Comparison of ENCODE assay signal across 18 cellular contexts in the genomic region with DNA sequence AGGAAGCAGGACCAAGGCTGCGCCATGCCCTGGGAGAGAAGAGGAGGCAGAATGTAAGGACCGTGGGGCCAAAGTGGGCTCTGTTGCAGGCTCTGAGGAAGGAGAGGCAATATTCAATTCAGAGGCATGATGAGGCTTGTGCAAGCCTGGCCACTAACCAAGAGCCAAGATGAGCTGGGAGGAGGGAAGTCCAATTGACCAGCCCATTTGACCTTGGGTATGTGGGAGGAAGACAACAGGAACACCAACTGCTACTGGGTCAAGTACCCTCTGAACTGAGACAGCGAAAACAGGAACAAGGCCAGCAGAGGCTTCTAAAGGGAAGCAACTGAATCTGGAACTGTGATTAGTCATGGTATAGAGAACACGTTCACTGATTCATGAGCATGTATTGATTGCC.
A peak's percentile ranks its signal among the peaks of the same experiment; 100 is the strongest.
DNase-seq lines count a peak whose midpoint lies in the region; ATAC-seq, FAIRE-seq and TF ChIP-seq lines count a peak whose summit lies in the region.
"Had no signal": no experiment of that assay in that cellular context is flagged by ENCODE, and none has a peak within 500 bp of the region (broad histone marks: within the 10 kb centered on the region; RNA-seq: fewer than 3 reads in every experiment).

No MANE protein-coding gene starts in this region.

- POLR2A ChIA-PET in activated CD4-positive, alpha-beta memory T cell treated with anti-CD3 and anti-CD28 coated beads for 36 hours (lab: Charles Lee): no interaction called here

- FAIRE-seq in pancreas (lab: Jason Lieb, UNC): no peak
- FAIRE-seq: endothelial cell of umbilical vein, frontal cortex had no signal

- H3K9me3 ChIP-seq in right atrium auricular region (no peaks in the 10 kb centered on the region), pancreas (no peaks in the 10 kb centered on the region)

- H3K27me3 Mint-ChIP-seq in activated CD4-positive, alpha-beta memory T cell treated with anti-CD3 and anti-CD28 coated beads for 36 hours: no peaks in the 10 kb centered on the region
- no peaks in the 10 kb centered on the region for H3K27me3 Mint-ChIP-seq in HFFc6 (ENCODE audit: insufficient read depth)
- H3K27me3 Mint-ChIP-seq: activated CD8-positive, alpha-beta memory T cell treated with anti-CD3 and anti-CD28 coated beads, Interleukin-2, amount 10 ng/mL, durations not matched to agents 7 days and 5 days had no signal

- ATAC-seq in Right ventricle myocardium inferior: peak; percentile 74
- peak; percentile 68 to 83 for ATAC-seq in left cardiac atrium
- ATAC-seq in pancreas: peak in 3 of 4 donors; percentile 30 to 81 (median 69)
- ATAC-seq in GM19328 (IDR thresholded peaks at IDR 0.05; ENCODE audit: unreplicated experiment): no peak
- ATAC-seq: activated CD4-positive, CD25-positive, alpha-beta regulatory T cell treated with anti-CD3 and anti-CD28 coated beads, Interleukin-2, amount 50 U/mL, for 24 hours; activated CD8-positive, alpha-beta memory T cell treated with anti-CD3 and anti-CD28 coated beads, Interleukin-2, amount 10 ng/mL, durations not matched to agents 7 days and 5 days; GM23338 had no signal

- no peaks in the 10 kb centered on the region for H3K9me3 Mint-ChIP-seq in activated CD4-positive, alpha-beta memory T cell treated with anti-CD3 and anti-CD28 coated beads for 36 hours
- peaks cover 21% of the 10 kb centered on the region for H3K9me3 Mint-ChIP-seq in HFFc6
- H3K9me3 Mint-ChIP-seq: GM23338; T-helper 1 cell treated with Interleukin-12 subunit alpha and Interleukin-12 subunit beta and Interleukin-4 antibody, amounts not matched to agents 30 μg/mL and 1 μg/mL, for 36 hours had no signal

- H3K36me3 ChIP-seq in right atrium auricular region (no peaks in the 10 kb centered on the region), pancreas (no peaks in the 10 kb centered on the region)

- H3K4me1 Mint-ChIP-seq in activated CD4-positive, alpha-beta memory T cell treated with anti-CD3 and anti-CD28 coated beads for 36 hours (ENCODE audit: low read depth): no peaks in the 10 kb centered on the region
- H3K4me1 Mint-ChIP-seq in HFFc6 (ENCODE audit: low read depth): no peaks in the 10 kb centered on the region
- H3K4me1 Mint-ChIP-seq: activated CD8-positive, alpha-beta memory T cell treated with anti-CD3 and anti-CD28 coated beads, Interleukin-2, amount 10 ng/mL, durations not matched to agents 7 days and 5 days; GM23338 had no signal

- intact Hi-C loops in Right ventricle myocardium inferior (cut with DNase I): no loop called here
- intact Hi-C loops in left cardiac atrium (cut with DNase I): no loop called here
- intact Hi-C loops in pancreas (cut with DNase I): no loop called here
- intact Hi-C loops in activated CD4-positive, alpha-beta memory T cell treated with anti-CD3 and anti-CD28 coated beads for 36 hours (cut with micrococcal nuclease): no loop called here

- no peak overlapping the region for H3K4me3 Mint-ChIP-seq in activated CD4-positive, alpha-beta memory T cell treated with anti-CD3 and anti-CD28 coated beads for 36 hours
- no peak overlapping the region for H3K4me3 Mint-ChIP-seq in HFFc6
- H3K4me3 Mint-ChIP-seq: activated CD8-positive, alpha-beta memory T cell treated with anti-CD3 and anti-CD28 coated beads, Interleukin-2, amount 10 ng/mL, durations not matched to agents 7 days and 5 days; GM23338; T-helper 1 cell treated with Interleukin-12 subunit alpha and Interleukin-12 subunit beta and Interleukin-4 antibody, amounts not matched to agents 30 μg/mL and 1 μg/mL, for 36 hours had no signal

- no peak overlapping the region for H3K27ac Mint-ChIP-seq in activated CD4-positive, alpha-beta memory T cell treated with anti-CD3 and anti-CD28 coated beads for 36 hours
- no peak overlapping the region for H3K27ac Mint-ChIP-seq in HFFc6
- H3K27ac Mint-ChIP-seq: activated CD8-positive, alpha-beta memory T cell treated with anti-CD3 and anti-CD28 coated beads, Interleukin-2, amount 10 ng/mL, durations not matched to agents 7 days and 5 days; GM23338; T-helper 1 cell treated with Interleukin-12 subunit alpha and Interleukin-12 subunit beta and Interleukin-4 antibody, amounts not matched to agents 30 μg/mL and 1 μg/mL, for 36 hours had no signal

- peaks cover 0 to 3% of the 10 kb centered on the region in 2 donors for H3K4me1 ChIP-seq in right atrium auricular region
- no peaks in the 10 kb centered on the region for H3K4me1 ChIP-seq in pancreas

- DNase-seq in Right ventricle myocardium inferior (ENCODE audit: missing footprints) (no peak), right atrium auricular region (ENCODE audit: low spot score) (no peak), left cardiac atrium (no peak), pancreas (peak in 1 of 6 donors; percentile 38), HFFc6 (no peak)
- DNase-seq in activated CD4-positive, alpha-beta memory T cell treated with anti-CD3 and anti-CD28 coated beads for 36 hours: no peak
- no peak for DNase-seq in stimulated activated CD8-positive, alpha-beta memory T cell treated with anti-CD3 and anti-CD28 coated beads, Interleukin-4, amount 100 ng/mL, for 48 hours
- DNase-seq: 8988T; activated CD8-positive, alpha-beta memory T cell treated with anti-CD3 and anti-CD28 coated beads, Interleukin-2, amount 10 ng/mL, durations not matched to agents 7 days and 5 days; activated gamma-delta T cell; DMS79 treated with DMSO at 0.1 percent for 48 hours; NCI-H187 had no signal

- H3K27ac ChIP-seq in right atrium auricular region (no peak overlapping the region), pancreas (no peak overlapping the region)

- 73 to 75% methylated on average over 4 of the region's 4 CpGs for WGBS in pancreas, 2 donors

- H3K4me3 ChIP-seq in right atrium auricular region (no peak overlapping the region), pancreas (no peak overlapping the region)
- H3K4me3 ChIP-seq: GM23338 had no signal

- H3K27me3 ChIP-seq in right atrium auricular region (no peaks in the 10 kb centered on the region), pancreas (no peaks in the 10 kb centered on the region)

- H3K36me3 Mint-ChIP-seq in activated CD4-positive, alpha-beta memory T cell treated with anti-CD3 and anti-CD28 coated beads for 36 hours: no peaks in the 10 kb centered on the region
- no peaks in the 10 kb centered on the region for H3K36me3 Mint-ChIP-seq in HFFc6 (ENCODE audit: low read depth)
- H3K36me3 Mint-ChIP-seq: activated CD8-positive, alpha-beta memory T cell treated with anti-CD3 and anti-CD28 coated beads, Interleukin-2, amount 10 ng/mL, durations not matched to agents 7 days and 5 days had no signal

- TF ChIP-seq CTCF in right atrium auricular region (IDR thresholded peaks at IDR 0.05) (no peak), pancreas (IDR thresholded peaks at IDR 0.05) (no peak), HFFc6 (IDR thresholded peaks at IDR 0.05) (no peak)

- CTCF ChIA-PET in activated CD4-positive, alpha-beta memory T cell treated with anti-CD3 and anti-CD28 coated beads for 36 hours (lab: Charles Lee): no interaction called here
